Comparison of ENCODE assay signal across 8 cellular contexts in the genomic region with DNA sequence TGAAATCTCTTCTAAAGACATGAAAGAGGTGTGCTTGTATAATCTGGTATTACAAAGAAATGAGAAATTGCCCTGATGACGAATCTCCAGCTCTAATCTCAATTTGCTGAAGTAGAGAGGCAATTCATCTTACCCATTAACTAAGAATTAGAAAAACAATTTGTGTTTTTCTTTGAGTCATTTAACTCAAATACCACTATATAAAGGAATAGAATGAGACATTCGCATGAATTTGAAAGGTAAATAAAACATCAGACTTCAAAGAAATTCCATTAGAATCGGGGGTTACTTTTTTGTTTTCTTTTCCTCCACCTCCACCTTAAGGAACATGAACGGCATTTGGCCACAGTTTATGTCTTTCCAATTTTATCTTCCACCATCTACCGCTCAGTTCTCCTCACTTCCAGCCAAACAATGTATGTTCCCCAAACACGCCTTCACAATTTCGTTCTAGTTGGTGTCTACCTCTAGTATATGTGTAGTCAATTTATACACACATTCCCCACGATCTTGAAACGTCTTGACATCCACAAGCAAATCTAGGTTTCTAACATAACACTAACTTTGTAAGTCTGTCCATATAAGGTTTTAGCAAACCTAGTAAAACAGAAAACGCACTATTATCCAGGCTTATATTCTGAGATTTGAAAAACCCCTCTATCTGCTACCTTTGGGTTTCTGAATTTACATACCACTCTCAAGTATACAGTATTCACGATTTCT. TPM values are rescaled to one million over a fixed set of nuclear protein-coding genes. Genes with fewer than 3 reads are reported as not detected.
DNase-seq lines count a peak whose midpoint lies in the region; ATAC-seq, FAIRE-seq and TF ChIP-seq lines count a peak whose summit lies in the region.

No MANE protein-coding gene starts in this region.

- H3K9ac ChIP-seq in GM12878 (ENCODE audit: control insufficient read depth, insufficient read depth, low read length): peak overlapping the region; percentile 95

- H3K27me3 ChIP-seq in heart left ventricle: no peaks in the 10 kb centered on the region
- no peaks in the 10 kb centered on the region for H3K27me3 ChIP-seq in GM12878 (replicated peaks in 1 of 2; ENCODE audit: control insufficient read depth in 2 of 2, insufficient read depth in 2 of 2, low read length in 1 of 2)

- peak overlapping the region; percentile 99 for H3K27ac Mint-ChIP-seq in memory B cell

- TF ChIP-seq CTCF in heart left ventricle (IDR thresholded peaks at IDR 0.05): no peak
- TF ChIP-seq CTCF in GM12878 (IDR thresholded peaks at IDR 0.05 in 2 of 3, conservative IDR thresholded peaks at IDR 0.05 in 1 of 3; ENCODE audit: control insufficient read depth in 2 of 3, extremely low read depth in 1 of 3, insufficient read depth in 1 of 3, low read depth in 3 of 3, low read length in 3 of 3): no peak

- H2AFZ ChIP-seq in GM12878 (ENCODE audit: control insufficient read depth, low read depth, low read length): peak overlapping the region; percentile 86

- BruUV-seq in GM12878 (replicated peaks; lab: Mats Ljungman, UMichigan): no TSS peak

- peak overlapping the region; percentile 96 for H3K4me3 Mint-ChIP-seq in memory B cell

- intact Hi-C loops in heart left ventricle (cut with DNase I) (loop anchor here in 1 of 10 donors (2.0 kb wide), 1 partner anchor 83 kb away; a partner anchor contains a TSS), Right ventricle myocardium inferior (cut with DNase I) (no loop called here), GM12878 (cut with micrococcal nuclease; ENCODE audit: unreplicated experiment) (loop anchor here (2.0 to 10.0 kb wide), 3 partner anchors 13 to 321 kb away; no protein-coding TSS in a partner anchor)

- POLR2A ChIA-PET in GM12878 (lab: Charles Lee): interaction anchor here (0.8 to 1.6 kb wide), 4 partner anchors 10 to 49 kb away, joined by 3 to 9 read pairs (median 6); no protein-coding TSS in a partner anchor

- peaks cover 10% of the 10 kb centered on the region for H3K36me3 Mint-ChIP-seq in memory B cell

- no peak for TF ChIP-seq POLR2A in heart left ventricle (IDR thresholded peaks at IDR 0.05)
- TF ChIP-seq POLR2A in GM12878 (IDR thresholded peaks at IDR 0.05; ENCODE audit: low read depth, low read length): no peak

- TF ChIP-seq EP300 in GM12878 (IDR thresholded peaks at IDR 0.05; ENCODE audit: borderline replicate concordance in 1 of 2, control insufficient read depth in 1 of 2, low read depth in 2 of 2, low read length in 2 of 2): no peak

- H3K36me3 ChIP-seq in heart left ventricle (no peaks in the 10 kb centered on the region), GM12878 (ENCODE audit: control insufficient read depth in 2 of 2, insufficient read depth in 2 of 2, low read length in 1 of 2) (no peaks in the 10 kb centered on the region)

- in situ Hi-C loops in GM12878 (cut with MboI): no loop called here

- no peaks in the 10 kb centered on the region for H3K9me3 Mint-ChIP-seq in memory B cell

- SMC1A ChIA-PET in GM12878 (lab: Charles Lee; ENCODE audit: uncharacterized antibody, unreplicated experiment): interaction anchor here (1.0 to 4.2 kb wide), 6 partner anchors 12 to 293 kb away, joined by 3 to 29 read pairs (median 4); a partner anchor contains a TSS

- H4K20me1 ChIP-seq in GM12878 (ENCODE audit: control insufficient read depth, insufficient read depth): no peaks in the 10 kb centered on the region; the same call in 1 of the 2 replicates

- H3K4me1 Mint-ChIP-seq in memory B cell: peaks cover 15% of the 10 kb centered on the region

- RAD21 ChIA-PET in GM12878 (lab: Charles Lee; ENCODE audit: unreplicated experiment): interaction anchor here (0.8 to 1.1 kb wide), 2 partner anchors 12 to 49 kb away, joined by 3 to 4 read pairs; no protein-coding TSS in a partner anchor

- DNase-seq in heart left ventricle (no peak), Right ventricle myocardium inferior (ENCODE audit: missing footprints) (no peak), GM12878 (ENCODE audit: low read depth, low spot score) (no peak), memory B cell (ENCODE audit: low spot score in 2 of 2) (no peak), urothelium cell line (ENCODE audit: low spot score) (no peak), islet precursor cell (no peak)

- H3K9me3 ChIP-seq in heart left ventricle: no peaks in the 10 kb centered on the region
- H3K9me3 ChIP-seq in GM12878 (replicated peaks; ENCODE audit: control insufficient read depth, insufficient read depth, low read length): no peaks in the 10 kb centered on the region

- no peak for TF ChIP-seq RAD21 in GM12878 (IDR thresholded peaks at IDR 0.05; ENCODE audit: insufficient read depth, low read depth, low read length)

- no peak for ATAC-seq in heart left ventricle
- ATAC-seq in Right ventricle myocardium inferior: no peak
- no peak for ATAC-seq in GM12878
- ATAC-seq in memory B cell (ENCODE audit: low read depth): no peak
- no peak for ATAC-seq in HG02623 (IDR thresholded peaks at IDR 0.05; ENCODE audit: unreplicated experiment)
- ATAC-seq in HG02610 (IDR thresholded peaks at IDR 0.05; ENCODE audit: unreplicated experiment): no peak

- H3K27me3 Mint-ChIP-seq in memory B cell: no peaks in the 10 kb centered on the region

- no peak for FAIRE-seq in GM12878 (lab: Jason Lieb, UNC)
- peak; percentile 74 for FAIRE-seq in urothelium cell line (lab: Jason Lieb, UNC)

- H3K27ac ChIP-seq in heart left ventricle: peak overlapping the region in 10 of 12 donors; percentile 94 to 99 (median 98)
- H3K27ac ChIP-seq in GM12878 (ENCODE audit: control insufficient read depth, insufficient read depth): peak overlapping the region; percentile 89

- H3K4me1 ChIP-seq in heart left ventricle (peaks cover 0 to 33% (median 22%) of the 10 kb centered on the region in 12 donors), GM12878 (ENCODE audit: control insufficient read depth, insufficient read depth, low read length) (peaks cover 3% of the 10 kb centered on the region)

- CTCF ChIA-PET in GM12878 (lab: Yijun Ruan, JAX): interaction anchor here (0.6 to 1.2 kb wide), 3 partner anchors 9 to 728 kb away, joined by 3 to 5 read pairs (median 3); no protein-coding TSS in a partner anchor

- WGBS in heart left ventricle, 4 donors: 66 to 75% (median 69%) methylated on average over 11 of the region's 11 CpGs
- 38% methylated on average over 11 of the region's 11 CpGs for whole genome bisulfite sequencing in GM12878 (ENCODE audit: insufficient coverage, insufficient replicate concordance, low lambda C conversion rate, missing lambda C conversion rate)

- H3K4me3 ChIP-seq in heart left ventricle (peak overlapping the region in 11 of 12 donors; percentile 66 to 96 (median 92)), GM12878 (peak overlapping the region; percentile 89)

- H3K79me2 ChIP-seq in GM12878 (ENCODE audit: control insufficient read depth, insufficient read depth, low read length): peaks cover 40% of the 10 kb centered on the region

- peak overlapping the region; percentile 97 for H3K4me2 ChIP-seq in GM12878 (ENCODE audit: control insufficient read depth, insufficient read depth)

TF ChIP-seq in GM12878, 131 proteins besides CTCF, POLR2A, EP300 and RAD21 (continues in another document):
- no peak for TF ChIP-seq BHLHE40 (IDR thresholded peaks at IDR 0.05; ENCODE audit: borderline replicate concordance in 1 of 2, low read depth in 2 of 2, low read length in 1 of 2)
- TF ChIP-seq, protein P1, sequence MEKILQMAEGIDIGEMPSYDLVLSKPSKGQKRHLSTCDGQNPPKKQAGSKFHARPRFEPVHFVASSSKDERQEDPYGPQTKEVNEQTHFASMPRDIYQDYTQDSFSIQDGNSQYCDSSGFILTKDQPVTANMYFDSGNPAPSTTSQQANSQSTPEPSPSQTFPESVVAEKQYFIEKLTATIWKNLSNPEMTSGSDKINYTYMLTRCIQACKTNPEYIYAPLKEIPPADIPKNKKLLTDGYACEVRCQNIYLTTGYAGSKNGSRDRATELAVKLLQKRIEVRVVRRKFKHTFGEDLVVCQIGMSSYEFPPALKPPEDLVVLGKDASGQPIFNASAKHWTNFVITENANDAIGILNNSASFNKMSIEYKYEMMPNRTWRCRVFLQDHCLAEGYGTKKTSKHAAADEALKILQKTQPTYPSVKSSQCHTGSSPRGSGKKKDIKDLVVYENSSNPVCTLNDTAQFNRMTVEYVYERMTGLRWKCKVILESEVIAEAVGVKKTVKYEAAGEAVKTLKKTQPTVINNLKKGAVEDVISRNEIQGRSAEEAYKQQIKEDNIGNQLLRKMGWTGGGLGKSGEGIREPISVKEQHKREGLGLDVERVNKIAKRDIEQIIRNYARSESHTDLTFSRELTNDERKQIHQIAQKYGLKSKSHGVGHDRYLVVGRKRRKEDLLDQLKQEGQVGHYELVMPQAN (conservative IDR thresholded peaks at IDR 0.05): no peak

RNA-seq across cellular contexts. Expression of a gene that starts 1.3 kb away (rescaled TPM):
- 10 to 100 TPM; 22.9 to 45.9 (median 31.3) TPM for total RNA-seq in heart left ventricle
- polyA plus RNA-seq in heart left ventricle: 10 to 100 TPM in 1 of 2 donors, 1 to 10 TPM in 1; 5.7 to 13.8 TPM
- total RNA-seq in Right ventricle myocardium inferior: 25.2 TPM
- total RNA-seq in GM12878 (2013; cell fraction: nucleolus; rRNA removed): 550 and 614 TPM in 2 replicates
- total RNA-seq in GM12878 (2014; rRNA removed): 71.6 and 89.8 TPM in 2 replicates
- total RNA-seq in GM12878 (2014; rRNA removed; fragmentation: Illumina TruSeq; extraction: Trizol): 110 and 115 TPM in 2 replicates
- 50.2 and 52.0 TPM in 2 replicates for total RNA-seq in GM12878 (2021)
- 23.0 TPM for polyA plus RNA-seq in GM12878 (2011; ENCODE audit: low read depth)
- 67.5 and 103 TPM in 2 replicates for polyA plus RNA-seq in GM12878 (2011; rRNA removed)
- polyA plus RNA-seq in GM12878 (2011; cell fraction: cytosol; rRNA removed): 16.0 and 18.7 TPM in 2 replicates
- polyA plus RNA-seq in GM12878 (2011; cell fraction: nucleus; rRNA removed): 72.0 and 77.0 TPM in 2 replicates
- polyA plus RNA-seq in GM12878 (2012): 30.4 and 40.3 TPM in 2 replicates
- 64.2 and 87.8 TPM in 2 replicates for polyA plus RNA-seq in GM12878 (2014; fragmentation: Illumina TruSeq; extraction: Trizol)
- 1 to 10 TPM; 6.0 to 7.2 TPM for polyA plus RNA-seq in GM12878 (2014; fragmentation: Nextera tagmentation; extraction: Ambion mirVana)
- 44.0 and 45.4 TPM in 2 replicates for polyA plus RNA-seq in GM12878 (2014; rRNA removed)
- polyA plus RNA-seq in GM12878 (2016; fragmentation: Nextera tagmentation; extraction: Ambion mirVana): 10 to 100 TPM; 16.5 to 17.5 TPM
- 62.1 and 99.8 TPM in 2 replicates for polyA minus RNA-seq in GM12878 (2011; rRNA and poly(A)+ RNA removed)
- polyA minus RNA-seq in GM12878 (2011; cell fraction: cytosol; rRNA and poly(A)+ RNA removed): 42.8 and 52.2 TPM in 2 replicates
- polyA minus RNA-seq in GM12878 (2011; cell fraction: nucleus; rRNA and poly(A)+ RNA removed): 122 and 196 TPM in 2 replicates
